17 cellular contexts compared by ENCODE assay signal in genomic region chrX:18966624-18967023, GRCh38. TPM values are rescaled to one million over a fixed set of nuclear protein-coding genes. Genes with fewer than 3 reads are reported as not detected.
DNase-seq lines count a peak whose midpoint lies in the region; ATAC-seq, FAIRE-seq and TF ChIP-seq lines count a peak whose summit lies in the region.
"Had no signal": no experiment of that assay in that cellular context is flagged by ENCODE, and none has a peak within 500 bp of the region (broad histone marks: within the 10 kb centered on the region; RNA-seq: fewer than 3 reads in every experiment).

No MANE protein-coding gene starts in this region.

- no peaks in the 10 kb centered on the region for H3K9me3 ChIP-seq in heart right ventricle
- peaks cover 0 to 4% (median 0%) of the 10 kb centered on the region in 5 donors for H3K9me3 ChIP-seq in subcutaneous abdominal adipose tissue (ENCODE audit: control insufficient read depth in 5 of 5, low read length in 5 of 5)
- H3K9me3 ChIP-seq in kidney (ENCODE audit: control insufficient read depth in 1 of 2, low read length in 2 of 2), result no peaks in the 10 kb centered on the region

- H3K4me1 ChIP-seq in heart right ventricle, result peaks cover 0 to 8% (median 0%) of the 10 kb centered on the region in 9 donors
- peaks cover 0 to 37% (median 22%) of the 10 kb centered on the region in 5 donors for H3K4me1 ChIP-seq in subcutaneous abdominal adipose tissue (ENCODE audit: control insufficient read depth in 5 of 5, insufficient read depth in 5 of 5, low read length in 5 of 5)
- no peaks in the 10 kb centered on the region for H3K4me1 ChIP-seq in kidney (ENCODE audit: control insufficient read depth in 1 of 2, insufficient read depth in 1 of 2, low read depth in 1 of 2, low read length in 2 of 2)

- H3K4me3 ChIP-seq in heart right ventricle (peak overlapping the region in 1 of 10 donors; percentile 24), subcutaneous abdominal adipose tissue (ENCODE audit: low read depth in 1 of 5, low read length in 5 of 5) (peak overlapping the region in 1 of 5 donors; percentile 18), kidney (ENCODE audit: low read length in 2 of 2) (no peak overlapping the region)
- H3K4me3 ChIP-seq: BLaER1 treated with 17β-estradiol and CSF1 and Interleukin-3, amounts not matched to agents 10 nM and 100 nM had no signal

- H3K27me3 ChIP-seq in heart right ventricle (no peaks in the 10 kb centered on the region), subcutaneous abdominal adipose tissue (ENCODE audit: control insufficient read depth in 5 of 5, insufficient read depth in 4 of 5, low read length in 5 of 5) (peaks cover 0 to 3% (median 0%) of the 10 kb centered on the region in 5 donors)

- WGBS in heart right ventricle, 2 donors, result 48 to 66% methylated on average over 5 of the region's 5 CpGs

- H3K9ac ChIP-seq in subcutaneous abdominal adipose tissue (ENCODE audit: low read length in 5 of 5) (no peak overlapping the region), kidney (ENCODE audit: low read length in 2 of 2) (no peak overlapping the region)
- H3K9ac ChIP-seq: BLaER1 treated with 17β-estradiol and CSF1 and Interleukin-3, amounts not matched to agents 10 nM and 100 nM had no signal

- peak; percentile 85 for ATAC-seq in Right ventricle myocardium inferior
- peak in 7 of 8 donors; percentile 42 to 84 (median 71) for ATAC-seq in heart right ventricle
- ATAC-seq: HCT116 had no signal

- no peak for FAIRE-seq in kidney (lab: Jason Lieb, UNC)
- FAIRE-seq: GM19239, H54 had no signal

- H3K4me1 Mint-ChIP-seq in mesothelial cell of epicardium, result peaks cover 26% of the 10 kb centered on the region

- no peak overlapping the region for H3K4me3 Mint-ChIP-seq in mesothelial cell of epicardium

- intact Hi-C loops in Right ventricle myocardium inferior (cut with DNase I) (no loop called here), cardiac septum (cut with DNase I) (no loop called here), heart right ventricle (cut with DNase I) (no loop called here), kidney (cut with DNase I) (no loop called here)

- no peaks in the 10 kb centered on the region for H3K27me3 Mint-ChIP-seq in mesothelial cell of epicardium (ENCODE audit: low read depth)
- H3K27me3 Mint-ChIP-seq: CD4-positive, CD25-positive, alpha-beta regulatory T cell had no signal

- no peak for TF ChIP-seq CTCF in heart right ventricle (IDR thresholded peaks at IDR 0.05)
- no peak for TF ChIP-seq CTCF in mesothelial cell of epicardium (IDR thresholded peaks at IDR 0.05; ENCODE audit: unreplicated experiment)
- TF ChIP-seq CTCF in kidney (IDR thresholded peaks at IDR 0.05; ENCODE audit: borderline replicate concordance, extremely low read depth, insufficient read depth), result no peak

- no peak for DNase-seq in Right ventricle myocardium inferior (ENCODE audit: missing footprints)
- no peak for DNase-seq in cardiac septum (ENCODE audit: low spot score)
- DNase-seq in heart right ventricle, result no peak
- DNase-seq in mesothelial cell of epicardium (ENCODE audit: low spot score in 2 of 2, unreplicated experiment in 2 of 2), result no peak
- no peak for DNase-seq in kidney
- no peak for DNase-seq in anterior cingulate cortex (lab: John Stamatoyannopoulos, UW)
- DNase-seq: 8988T; ACHN; CD4-positive, CD25-positive, alpha-beta regulatory T cell; DMS53; GF-D8 had no signal

- H3K27ac ChIP-seq in heart right ventricle (peak overlapping the region in 3 of 10 donors; percentile 31 to 50 (median 40)), subcutaneous abdominal adipose tissue (ENCODE audit: low read depth, low read length) (peak overlapping the region; percentile 55), kidney (ENCODE audit: low read depth in 2 of 2, low read length in 2 of 2) (no peak overlapping the region)
- H3K27ac ChIP-seq: BLaER1 treated with 17β-estradiol and CSF1 and Interleukin-3, amounts not matched to agents 10 nM and 100 nM; HL-60 had no signal

- peak overlapping the region; percentile 16 for H3K27ac Mint-ChIP-seq in mesothelial cell of epicardium
- H3K27ac Mint-ChIP-seq: CD4-positive, CD25-positive, alpha-beta regulatory T cell had no signal

- H3K36me3 ChIP-seq in heart right ventricle, result no peaks in the 10 kb centered on the region
- H3K36me3 ChIP-seq in subcutaneous abdominal adipose tissue (ENCODE audit: control insufficient read depth in 5 of 5, insufficient read depth in 5 of 5, low read length in 5 of 5), result no peaks in the 10 kb centered on the region
- H3K36me3 ChIP-seq in kidney (ENCODE audit: control insufficient read depth in 1 of 2, insufficient read depth in 2 of 2, low read length in 2 of 2), result no peaks in the 10 kb centered on the region

- H3K36me3 Mint-ChIP-seq in mesothelial cell of epicardium, result peaks cover 9% of the 10 kb centered on the region
- H3K36me3 Mint-ChIP-seq: CD4-positive, CD25-positive, alpha-beta regulatory T cell had no signal

- peaks cover 29% of the 10 kb centered on the region for H3K9me3 Mint-ChIP-seq in mesothelial cell of epicardium

RNA-seq across cellular contexts. Expression of gene PHKA2, which starts 17.3 kb away (rescaled TPM):
- total RNA-seq in Right ventricle myocardium inferior, result 46.3 TPM
- total RNA-seq in cardiac septum, result 22.3 TPM
- 10 to 100 TPM; 21.6 to 53.5 (median 25.3) TPM for total RNA-seq in heart right ventricle
- polyA plus RNA-seq in heart right ventricle, result 10 to 100 TPM; 15.6 to 61.1 TPM
- 68.1 to 72.2 TPM (median 68.3 TPM) in 3 replicates for total RNA-seq in mesothelial cell of epicardium
- total RNA-seq in kidney, result 26.3 TPM
- 14.7 TPM for polyA plus RNA-seq in kidney (ENCODE audit: insufficient read depth, low read depth, low replicate concordance)
